Comparison of ENCODE assay signal across 7 cellular contexts in genomic region chr19:52570005-52570861, GRCh38. TPM values are rescaled to one million over a fixed set of nuclear protein-coding genes. Genes with fewer than 3 reads are reported as not detected.
DNase-seq lines count a peak whose midpoint lies in the region; ATAC-seq and TF ChIP-seq lines count a peak whose summit lies in the region.

ZNF701 (plus strand) TSS chr19:52570287; CDS start chr19:52574148, 3,861 bp downstream.

- H3K27ac ChIP-seq in liver (ENCODE audit: low read depth in 1 of 2, low read length in 2 of 2) = peak within 1 kb of the TSS in 1 of 2 donors; percentile 73

- 4% methylated on average over 57 of the region's 57 CpGs for WGBS in liver

- peaks cover 0 to 2% (median 0%) of the 10 kb centered on the region in 4 donors for H3K4me1 ChIP-seq in liver (ENCODE audit: control insufficient read depth in 4 of 4, insufficient read depth in 4 of 4, low read length in 3 of 4)

- ATAC-seq in GM18517 (IDR thresholded peaks at IDR 0.05; ENCODE audit: unreplicated experiment) = peak; percentile 86
- ATAC-seq in HG03064 (IDR thresholded peaks at IDR 0.05; ENCODE audit: low read depth, unreplicated experiment) = peak; percentile 88

- peak within 1 kb of the TSS; percentile 55 to 80 (median 71) for H3K4me3 ChIP-seq in liver (ENCODE audit: low read depth in 1 of 3, low read length in 3 of 3)

- H3K36me3 ChIP-seq in liver (ENCODE audit: control insufficient read depth in 4 of 4, insufficient read depth in 3 of 4, low read depth in 1 of 4, low read length in 3 of 4) = peaks cover 0 to 8% (median 4%) of the 10 kb centered on the region in 4 donors

- DNase-seq in NCI-H460 (ENCODE audit: extremely low read depth, low read depth) = peak; percentile 72
- peak; percentile 95 to 96 for DNase-seq in activated CD4-positive, alpha-beta T cell treated with anti-CD3 and anti-CD28 coated beads, Interleukin-2, amount 50 U/mL, for 48 hours
- peak; percentile 83 to 94 for DNase-seq in dermis microvascular lymphatic vessel endothelial cell (ENCODE audit: low read depth in 2 of 2)
- DNase-seq in stimulated activated CD4-positive, alpha-beta T cell treated with anti-CD3 and anti-CD28 coated beads, Interleukin-4, amount 100 ng/mL, for 1 hour = peak; percentile 94

- TF ChIP-seq RAD21 in liver (IDR thresholded peaks at IDR 0.05) = peak; percentile 25 to 38

- H3K9me3 ChIP-seq in liver (ENCODE audit: control insufficient read depth in 4 of 4, low read length in 3 of 4) = peaks cover 28 to 61% (median 34%) of the 10 kb centered on the region in 4 donors

- TF ChIP-seq CTCF in liver (IDR thresholded peaks at IDR 0.05; ENCODE audit: low read depth, low read length, missing input control) = peak; percentile 21

- no peaks in the 10 kb centered on the region for H3K27me3 ChIP-seq in liver (ENCODE audit: control insufficient read depth in 4 of 4, insufficient read depth in 4 of 4, low read length in 3 of 4)

- H3K9ac ChIP-seq in liver (ENCODE audit: low read depth in 1 of 2, low read length in 2 of 2) = peak within 1 kb of the TSS in 1 of 2 donors; percentile 51

TF ChIP-seq in liver, 16 proteins besides CTCF, POLR2A, EP300 and RAD21:
- TF ChIP-seq NR2F2 (IDR thresholded peaks at IDR 0.05) (peak; percentile 36), HNF4G (IDR thresholded peaks at IDR 0.05) (no peak), TAF1 (conservative IDR thresholded peaks at IDR 0.05) (no peak), RXRA (IDR thresholded peaks at IDR 0.05) (no peak), MAX (IDR thresholded peaks at IDR 0.05) (peak; percentile 11), SP1 (IDR thresholded peaks at IDR 0.05) (peak; percentile 51), JUND (IDR thresholded peaks at IDR 0.05) (no peak), ZBTB33 (IDR thresholded peaks at IDR 0.05) (no peak), ATF3 (IDR thresholded peaks at IDR 0.05) (no peak)
TF ChIP-seq in liver: peak in this region for 3.

RNA-seq across cellular contexts. Expression of gene ZNF701, which starts in this region (rescaled TPM):
- total RNA-seq in NCI-H460 (2014; rRNA removed; shearing (Covaris generic)) = 10.5 and 11.3 TPM in 2 replicates
- 2.1 and 5.9 TPM in 2 replicates for polyA plus RNA-seq in NCI-H460 (2014; cell fraction: nucleus; rRNA removed)
- 9.5 and 12.3 TPM in 2 replicates for total RNA-seq in dermis microvascular lymphatic vessel endothelial cell
- total RNA-seq in liver = 10 to 100 TPM in 1 of 2 donors, 1 to 10 TPM in 1; 4.9 to 12.8 TPM
- polyA plus RNA-seq in liver = 1 to 10 TPM in 1 of 2 donors, under 1 TPM in 1; 0.75 to 1.1 TPM
